1 cellular context compared by ENCODE assay signal in the genomic region with DNA sequence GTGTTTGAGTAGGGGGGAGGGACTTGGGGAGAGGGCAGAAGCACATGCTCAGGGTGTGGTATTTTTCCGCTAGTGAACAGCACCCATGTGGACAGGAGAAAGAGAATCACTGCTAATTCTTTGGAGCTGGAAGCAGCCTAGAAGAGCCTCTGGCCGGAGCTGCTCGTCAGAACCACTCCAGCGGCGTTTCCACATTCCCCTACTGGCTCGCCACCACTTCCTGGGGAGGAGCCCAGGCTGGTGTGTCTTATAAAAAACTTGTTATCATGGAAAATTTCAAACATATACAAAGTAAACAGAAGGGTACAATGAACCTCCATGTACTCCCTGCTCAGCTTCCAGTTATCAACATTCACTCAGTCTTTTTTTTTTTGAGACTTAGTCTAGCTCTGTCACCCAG.
TF ChIP-seq lines count a peak whose summit lies in the region.

No MANE protein-coding gene starts in this region.

TF ChIP-seq in SK-N-SH treated with all-trans-retinoic acid at 6 μM for 48 hours, 23 proteins besides CTCF, POLR2A, EP300 and RAD21 (continued from another document):
- TF ChIP-seq, protein P1, sequence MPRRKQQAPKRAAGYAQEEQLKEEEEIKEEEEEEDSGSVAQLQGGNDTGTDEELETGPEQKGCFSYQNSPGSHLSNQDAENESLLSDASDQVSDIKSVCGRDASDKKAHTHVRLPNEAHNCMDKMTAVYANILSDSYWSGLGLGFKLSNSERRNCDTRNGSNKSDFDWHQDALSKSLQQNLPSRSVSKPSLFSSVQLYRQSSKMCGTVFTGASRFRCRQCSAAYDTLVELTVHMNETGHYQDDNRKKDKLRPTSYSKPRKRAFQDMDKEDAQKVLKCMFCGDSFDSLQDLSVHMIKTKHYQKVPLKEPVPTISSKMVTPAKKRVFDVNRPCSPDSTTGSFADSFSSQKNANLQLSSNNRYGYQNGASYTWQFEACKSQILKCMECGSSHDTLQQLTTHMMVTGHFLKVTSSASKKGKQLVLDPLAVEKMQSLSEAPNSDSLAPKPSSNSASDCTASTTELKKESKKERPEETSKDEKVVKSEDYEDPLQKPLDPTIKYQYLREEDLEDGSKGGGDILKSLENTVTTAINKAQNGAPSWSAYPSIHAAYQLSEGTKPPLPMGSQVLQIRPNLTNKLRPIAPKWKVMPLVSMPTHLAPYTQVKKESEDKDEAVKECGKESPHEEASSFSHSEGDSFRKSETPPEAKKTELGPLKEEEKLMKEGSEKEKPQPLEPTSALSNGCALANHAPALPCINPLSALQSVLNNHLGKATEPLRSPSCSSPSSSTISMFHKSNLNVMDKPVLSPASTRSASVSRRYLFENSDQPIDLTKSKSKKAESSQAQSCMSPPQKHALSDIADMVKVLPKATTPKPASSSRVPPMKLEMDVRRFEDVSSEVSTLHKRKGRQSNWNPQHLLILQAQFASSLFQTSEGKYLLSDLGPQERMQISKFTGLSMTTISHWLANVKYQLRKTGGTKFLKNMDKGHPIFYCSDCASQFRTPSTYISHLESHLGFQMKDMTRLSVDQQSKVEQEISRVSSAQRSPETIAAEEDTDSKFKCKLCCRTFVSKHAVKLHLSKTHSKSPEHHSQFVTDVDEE (CRISPR knock-in tag; IDR thresholded peaks at IDR 0.05), result no peak
- TF ChIP-seq ZFP3 (CRISPR knock-in tag; IDR thresholded peaks at IDR 0.05) (no peak), ESRRG (CRISPR knock-in tag; IDR thresholded peaks at IDR 0.05) (no peak), ZC3H10 (CRISPR knock-in tag; IDR thresholded peaks at IDR 0.05) (no peak), GLIS3 (CRISPR knock-in tag; IDR thresholded peaks at IDR 0.05) (no peak), ARNTL (CRISPR knock-in tag; IDR thresholded peaks at IDR 0.05; ENCODE audit: borderline replicate concordance, low read depth) (no peak), PPARA (CRISPR knock-in tag; IDR thresholded peaks at IDR 0.05; ENCODE audit: borderline replicate concordance) (no peak), ZNF8 (CRISPR knock-in tag; IDR thresholded peaks at IDR 0.05) (no peak), ZNF70 (CRISPR knock-in tag; IDR thresholded peaks at IDR 0.05) (no peak), SNAI2 (CRISPR knock-in tag; IDR thresholded peaks at IDR 0.05) (no peak), TOX (CRISPR knock-in tag; IDR thresholded peaks at IDR 0.05; ENCODE audit: borderline replicate concordance) (no peak)
- TF ChIP-seq, protein P2, sequence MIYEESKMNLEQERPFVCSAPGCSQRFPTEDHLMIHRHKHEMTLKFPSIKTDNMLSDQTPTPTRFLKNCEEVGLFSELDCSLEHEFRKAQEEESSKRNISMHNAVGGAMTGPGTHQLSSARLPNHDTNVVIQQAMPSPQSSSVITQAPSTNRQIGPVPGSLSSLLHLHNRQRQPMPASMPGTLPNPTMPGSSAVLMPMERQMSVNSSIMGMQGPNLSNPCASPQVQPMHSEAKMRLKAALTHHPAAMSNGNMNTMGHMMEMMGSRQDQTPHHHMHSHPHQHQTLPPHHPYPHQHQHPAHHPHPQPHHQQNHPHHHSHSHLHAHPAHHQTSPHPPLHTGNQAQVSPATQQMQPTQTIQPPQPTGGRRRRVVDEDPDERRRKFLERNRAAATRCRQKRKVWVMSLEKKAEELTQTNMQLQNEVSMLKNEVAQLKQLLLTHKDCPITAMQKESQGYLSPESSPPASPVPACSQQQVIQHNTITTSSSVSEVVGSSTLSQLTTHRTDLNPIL (CRISPR knock-in tag; IDR thresholded peaks at IDR 0.05; ENCODE audit: low read depth), result no peak
- TF ChIP-seq, protein P3, sequence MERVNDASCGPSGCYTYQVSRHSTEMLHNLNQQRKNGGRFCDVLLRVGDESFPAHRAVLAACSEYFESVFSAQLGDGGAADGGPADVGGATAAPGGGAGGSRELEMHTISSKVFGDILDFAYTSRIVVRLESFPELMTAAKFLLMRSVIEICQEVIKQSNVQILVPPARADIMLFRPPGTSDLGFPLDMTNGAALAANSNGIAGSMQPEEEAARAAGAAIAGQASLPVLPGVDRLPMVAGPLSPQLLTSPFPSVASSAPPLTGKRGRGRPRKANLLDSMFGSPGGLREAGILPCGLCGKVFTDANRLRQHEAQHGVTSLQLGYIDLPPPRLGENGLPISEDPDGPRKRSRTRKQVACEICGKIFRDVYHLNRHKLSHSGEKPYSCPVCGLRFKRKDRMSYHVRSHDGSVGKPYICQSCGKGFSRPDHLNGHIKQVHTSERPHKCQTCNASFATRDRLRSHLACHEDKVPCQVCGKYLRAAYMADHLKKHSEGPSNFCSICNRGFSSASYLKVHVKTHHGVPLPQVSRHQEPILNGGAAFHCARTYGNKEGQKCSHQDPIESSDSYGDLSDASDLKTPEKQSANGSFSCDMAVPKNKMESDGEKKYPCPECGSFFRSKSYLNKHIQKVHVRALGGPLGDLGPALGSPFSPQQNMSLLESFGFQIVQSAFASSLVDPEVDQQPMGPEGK (CRISPR knock-in tag; IDR thresholded peaks at IDR 0.05; ENCODE audit: borderline replicate concordance), result no peak
- TF ChIP-seq, protein P4, sequence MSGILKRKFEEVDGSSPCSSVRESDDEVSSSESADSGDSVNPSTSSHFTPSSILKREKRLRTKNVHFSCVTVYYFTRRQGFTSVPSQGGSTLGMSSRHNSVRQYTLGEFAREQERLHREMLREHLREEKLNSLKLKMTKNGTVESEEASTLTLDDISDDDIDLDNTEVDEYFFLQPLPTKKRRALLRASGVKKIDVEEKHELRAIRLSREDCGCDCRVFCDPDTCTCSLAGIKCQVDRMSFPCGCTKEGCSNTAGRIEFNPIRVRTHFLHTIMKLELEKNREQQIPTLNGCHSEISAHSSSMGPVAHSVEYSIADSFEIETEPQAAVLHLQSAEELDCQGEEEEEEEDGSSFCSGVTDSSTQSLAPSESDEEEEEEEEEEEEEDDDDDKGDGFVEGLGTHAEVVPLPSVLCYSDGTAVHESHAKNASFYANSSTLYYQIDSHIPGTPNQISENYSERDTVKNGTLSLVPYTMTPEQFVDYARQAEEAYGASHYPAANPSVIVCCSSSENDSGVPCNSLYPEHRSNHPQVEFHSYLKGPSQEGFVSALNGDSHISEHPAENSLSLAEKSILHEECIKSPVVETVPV (CRISPR knock-in tag; IDR thresholded peaks at IDR 0.05), result no peak
- TF ChIP-seq, protein P5, sequence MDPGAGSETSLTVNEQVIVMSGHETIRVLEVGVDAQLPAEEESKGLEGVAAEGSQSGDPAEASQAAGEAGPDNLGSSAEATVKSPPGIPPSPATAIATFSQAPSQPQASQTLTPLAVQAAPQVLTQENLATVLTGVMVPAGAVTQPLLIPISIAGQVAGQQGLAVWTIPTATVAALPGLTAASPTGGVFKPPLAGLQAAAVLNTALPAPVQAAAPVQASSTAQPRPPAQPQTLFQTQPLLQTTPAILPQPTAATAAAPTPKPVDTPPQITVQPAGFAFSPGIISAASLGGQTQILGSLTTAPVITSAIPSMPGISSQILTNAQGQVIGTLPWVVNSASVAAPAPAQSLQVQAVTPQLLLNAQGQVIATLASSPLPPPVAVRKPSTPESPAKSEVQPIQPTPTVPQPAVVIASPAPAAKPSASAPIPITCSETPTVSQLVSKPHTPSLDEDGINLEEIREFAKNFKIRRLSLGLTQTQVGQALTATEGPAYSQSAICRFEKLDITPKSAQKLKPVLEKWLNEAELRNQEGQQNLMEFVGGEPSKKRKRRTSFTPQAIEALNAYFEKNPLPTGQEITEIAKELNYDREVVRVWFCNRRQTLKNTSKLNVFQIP (CRISPR knock-in tag; IDR thresholded peaks at IDR 0.05; ENCODE audit: borderline replicate concordance, low read depth), result no peak
TF ChIP-seq in SK-N-SH treated with all-trans-retinoic acid at 6 μM for 48 hours: peak in this region for 0.
